In the genomic region with DNA sequence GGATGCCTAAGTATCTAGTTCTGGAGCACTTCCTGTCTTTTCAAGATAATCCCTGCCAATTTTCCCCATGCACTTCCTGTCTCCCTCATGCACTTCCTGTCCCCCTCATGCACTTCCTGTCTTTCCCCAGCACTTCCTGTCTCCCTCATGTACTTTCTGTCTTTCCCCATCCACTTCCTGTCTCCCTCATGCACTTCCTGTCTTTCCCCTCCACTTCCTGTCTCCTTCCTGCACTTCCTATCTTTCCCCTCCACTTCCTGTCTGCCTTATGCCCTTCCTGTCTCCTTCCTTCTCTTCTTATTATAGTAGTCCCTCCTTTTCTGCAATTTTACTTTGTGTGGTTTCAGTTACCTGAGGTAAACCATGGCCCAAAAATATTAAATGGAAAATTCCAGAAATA, we compare ENCODE assay signal across 12 cellular contexts. TPM values are rescaled to one million over a fixed set of nuclear protein-coding genes. Genes with fewer than 3 reads are reported as not detected.
DNase-seq lines count a peak whose midpoint lies in the region; ATAC-seq and TF ChIP-seq lines count a peak whose summit lies in the region.
"Had no signal": no experiment of that assay in that cellular context is flagged by ENCODE, and none has a peak within 500 bp of the region (broad histone marks: within the 10 kb centered on the region; RNA-seq: fewer than 3 reads in every experiment).

No MANE protein-coding gene starts in this region.

- H3K36me3 Mint-ChIP-seq in activated CD4-positive, alpha-beta T cell treated with anti-CD3 and anti-CD28 coated beads for 36 hours (ENCODE audit: low read depth) = peaks cover 4% of the 10 kb centered on the region
- H3K36me3 Mint-ChIP-seq in natural killer cell = no peaks in the 10 kb centered on the region

- no peak overlapping the region for H3K4me3 Mint-ChIP-seq in activated CD4-positive, alpha-beta T cell treated with anti-CD3 and anti-CD28 coated beads for 36 hours
- H3K4me3 Mint-ChIP-seq in natural killer cell = no peak overlapping the region

- CTCF ChIA-PET in activated CD4-positive, alpha-beta T cell treated with anti-CD3 and anti-CD28 coated beads for 36 hours (lab: Charles Lee) = interaction anchor here (2.0 kb wide), 1 partner anchor 10 kb away, joined by 4 read pairs; no protein-coding TSS in a partner anchor

- peaks cover 11% of the 10 kb centered on the region for H3K9me3 Mint-ChIP-seq in activated CD4-positive, alpha-beta T cell treated with anti-CD3 and anti-CD28 coated beads for 36 hours (ENCODE audit: low read depth)
- peaks cover 5 to 6% of the 10 kb centered on the region in 2 donors for H3K9me3 Mint-ChIP-seq in natural killer cell

- TF ChIP-seq POLR2A in adrenal gland (IDR thresholded peaks at IDR 0.05) = no peak

- intact Hi-C loops in activated CD4-positive, alpha-beta T cell treated with anti-CD3 and anti-CD28 coated beads for 36 hours (cut with DNase I, micrococcal nuclease) = no loop called here
- intact Hi-C loops in natural killer cell (cut with micrococcal nuclease) (loop anchor here (10.0 kb wide), 1 partner anchor 497 kb away; no protein-coding TSS in a partner anchor), adrenal gland (cut with DNase I) (no loop called here)

- peak overlapping the region; percentile 98 for H3K27ac ChIP-seq in SK-N-MC
- no peak overlapping the region for H3K27ac ChIP-seq in adrenal gland
- H3K27ac ChIP-seq: skin epidermis had no signal

- H3K27me3 ChIP-seq in adrenal gland = peaks cover 6% of the 10 kb centered on the region

- TF ChIP-seq CTCF in natural killer cell (IDR thresholded peaks at IDR 0.05) (no peak), adrenal gland (IDR thresholded peaks at IDR 0.05) (no peak)

- H3K4me1 ChIP-seq in adrenal gland (replicated peaks in 1 of 2) = peaks cover 0 to 4% of the 10 kb centered on the region in 2 donors

- H3K27ac Mint-ChIP-seq in activated CD4-positive, alpha-beta T cell treated with anti-CD3 and anti-CD28 coated beads for 36 hours = peak overlapping the region; percentile 82
- peak overlapping the region; percentile 77 for H3K27ac Mint-ChIP-seq in natural killer cell

- ATAC-seq in activated CD4-positive, alpha-beta T cell treated with anti-CD3 and anti-CD28 coated beads for 36 hours = no peak
- ATAC-seq in natural killer cell = no peak
- ATAC-seq: Panc1 had no signal

- H3K4me3 ChIP-seq in SK-N-MC (peak overlapping the region; percentile 49; the same call in 1 of the 2 replicates), adrenal gland (no peak overlapping the region)
- H3K4me3 ChIP-seq: skin epidermis had no signal

- no peak for DNase-seq in activated CD4-positive, alpha-beta T cell treated with anti-CD3 and anti-CD28 coated beads for 36 hours
- DNase-seq in activated CD4-positive, alpha-beta T cell treated with anti-CD3 and anti-CD28 coated beads, Interleukin-2, amount 50 U/mL, for 4 hours = no peak
- DNase-seq in H4 (ENCODE audit: low spot score) = peak; percentile 67
- peak; percentile 94 for DNase-seq in SK-N-MC (ENCODE audit: low read depth, low spot score)
- DNase-seq in natural killer cell = no peak
- DNase-seq in adrenal gland = no peak
- no peak for DNase-seq in NCI-H2081 treated with DMSO at 0.1 percent for 48 hours (lab: John Stamatoyannopoulos, UW)
- no peak for DNase-seq in activated CD8-positive, alpha-beta memory T cell treated with anti-CD3 and anti-CD28 coated beads, Interleukin-2, amount 50 U/mL, for 4 hours
- DNase-seq: aorta, NCI-H146 had no signal

- peaks cover 9% of the 10 kb centered on the region for H3K27me3 Mint-ChIP-seq in activated CD4-positive, alpha-beta T cell treated with anti-CD3 and anti-CD28 coated beads for 36 hours
- H3K27me3 Mint-ChIP-seq in natural killer cell (ENCODE audit: low read depth in 2 of 2) = peaks cover 12 to 26% of the 10 kb centered on the region in 2 donors

- POLR2A ChIA-PET in activated CD4-positive, alpha-beta T cell treated with anti-CD3 and anti-CD28 coated beads for 36 hours (lab: Charles Lee) = interaction anchor here (0.6 kb wide), 1 partner anchor 116 kb away, joined by 3 read pairs; no protein-coding TSS in a partner anchor

- H3K36me3 ChIP-seq in SK-N-MC (ENCODE audit: insufficient read depth, low read length) (peaks cover 11% of the 10 kb centered on the region), adrenal gland (replicated peaks in 1 of 2) (no peaks in the 10 kb centered on the region)

- peaks cover 20% of the 10 kb centered on the region for H3K4me1 Mint-ChIP-seq in activated CD4-positive, alpha-beta T cell treated with anti-CD3 and anti-CD28 coated beads for 36 hours
- H3K4me1 Mint-ChIP-seq in natural killer cell = peaks cover 17 to 31% of the 10 kb centered on the region in 2 donors

- H3K9me3 ChIP-seq in SK-N-MC (ENCODE audit: low read depth, low read length) = no peaks in the 10 kb centered on the region; the same call in 1 of the 2 replicates
- no peaks in the 10 kb centered on the region for H3K9me3 ChIP-seq in adrenal gland (replicated peaks in 1 of 3)

- H3K9ac ChIP-seq in SK-N-MC (ENCODE audit: insufficient read length) = no peak overlapping the region

RNA-seq across cellular contexts. Expression of a gene that starts 3.0 kb away (rescaled TPM):
- under 1 TPM; 0.47 to 0.50 TPM for total RNA-seq in activated CD4-positive, alpha-beta T cell treated with anti-CD3 and anti-CD28 coated beads for 36 hours
- 300 and 334 TPM in 2 replicates for total RNA-seq in H4 (2014; rRNA removed; shearing (Covaris generic))
- total RNA-seq in natural killer cell = under 1 TPM in 1 of 3 donors, not detected in 2; 0.94 TPM
- 10 to 100 TPM in 1 of 8 donors, under 1 TPM in 4, not detected in 3; 0.36 to 11.1 (median 0.84) TPM for total RNA-seq in adrenal gland
- polyA plus RNA-seq in adrenal gland = 1 to 10 TPM in 1 of 3 donors, under 1 TPM in 1, not detected in 1; 0.48 to 2.5 TPM

RNA-seq across cellular contexts. Expression of a gene that starts 5.5 kb away (rescaled TPM):
- under 1 TPM in 1 of 2 experiments, not detected in 1; 0.32 TPM for total RNA-seq in activated CD4-positive, alpha-beta T cell treated with anti-CD3 and anti-CD28 coated beads for 36 hours
- not detected in 2 replicates for total RNA-seq in H4 (2014; rRNA removed; shearing (Covaris generic))
- total RNA-seq in natural killer cell (under 1 TPM in 1 of 3 donors, not detected in 2; 0.94 TPM), adrenal gland (10 to 100 TPM in 1 of 8 donors, 1 to 10 TPM in 1, not detected in 6; 9.7 to 20.5 TPM)
- polyA plus RNA-seq in adrenal gland = 10 to 100 TPM in 2 of 3 donors, under 1 TPM in 1; 0.51 to 25.3 (median 24.4) TPM
- total RNA-seq: aorta had no signal

RNA-seq across cellular contexts. Expression of a gene that starts 14.4 kb away (rescaled TPM):
- total RNA-seq in activated CD4-positive, alpha-beta T cell treated with anti-CD3 and anti-CD28 coated beads for 36 hours = under 1 TPM; 0.53 to 0.72 TPM
- total RNA-seq in H4 (2014; rRNA removed; shearing (Covaris generic)) = 7.0 and 10.1 TPM in 2 replicates
- total RNA-seq in natural killer cell (not detected), adrenal gland (1 to 10 TPM; 2.1 to 5.8 (median 3.6) TPM)
- polyA plus RNA-seq in adrenal gland = 1 to 10 TPM; 2.1 to 4.5 (median 3.9) TPM
- total RNA-seq: aorta had no signal

RNA-seq across cellular contexts. Expression of a gene that starts 28.1 kb away (rescaled TPM):
- under 1 TPM in 1 of 2 experiments, not detected in 1; 0.37 TPM for total RNA-seq in activated CD4-positive, alpha-beta T cell treated with anti-CD3 and anti-CD28 coated beads for 36 hours
- 0.62 TPM in 1 of 2 replicates, not detected in the other for total RNA-seq in H4 (2014; rRNA removed; shearing (Covaris generic))
- total RNA-seq in natural killer cell (1 to 10 TPM; 4.9 to 6.1 (median 5.3) TPM), adrenal gland (10 to 100 TPM in 2 of 8 donors, 1 to 10 TPM in 2, under 1 TPM in 1, not detected in 3; 0.07 to 12.1 (median 5.9) TPM)
- 10 to 100 TPM; 19.5 to 52.0 (median 22.1) TPM for polyA plus RNA-seq in adrenal gland
- total RNA-seq: aorta had no signal
- polyA plus RNA-seq: aorta had no signal

RNA-seq across cellular contexts. Expression of a gene that starts 34.6 kb away (rescaled TPM):
- 10 to 100 TPM; 66.1 to 69.8 TPM for total RNA-seq in activated CD4-positive, alpha-beta T cell treated with anti-CD3 and anti-CD28 coated beads for 36 hours
- 18.0 and 26.4 TPM in 2 replicates for total RNA-seq in H4 (2014; rRNA removed; shearing (Covaris generic))
- total RNA-seq in natural killer cell (100 to 1,000 TPM; 162 to 178 (median 174) TPM), adrenal gland (100 to 1,000 TPM in 1 of 8 donors, 10 to 100 TPM in 7; 52.3 to 113 (median 76.2) TPM)
- polyA plus RNA-seq in adrenal gland = 100 to 1,000 TPM in 2 of 3 donors, 10 to 100 TPM in 1; 22.1 to 251 (median 220) TPM

Comparison
In these comparisons a context has a peak if more than half of its experiments do, and no peak if none do; other contexts are left out.
1. DNase-seq: peak in H4 (single experiment) and SK-N-MC (single experiment); none in activated CD4-positive, alpha-beta T cell treated with anti-CD3 and anti-CD28 coated beads for 36 hours (single experiment), activated CD4-positive, alpha-beta T cell treated with anti-CD3 and anti-CD28 coated beads, Interleukin-2, amount 50 U/mL, for 4 hours (0 of 2), natural killer cell (single experiment), adrenal gland (0 of 7), NCI-H2081 treated with DMSO at 0.1 percent for 48 hours (single experiment) and activated CD8-positive, alpha-beta memory T cell treated with anti-CD3 and anti-CD28 coated beads, Interleukin-2, amount 50 U/mL, for 4 hours (single experiment).
2. RNA of a gene that starts 3.0 kb away (total RNA-seq): 300 to 334 TPM in H4; 0.47 to 0.50 TPM in activated CD4-positive, alpha-beta T cell treated with anti-CD3 and anti-CD28 coated beads for 36 hours, 0.36 to 11.1 TPM in adrenal gland and 0.94 TPM in natural killer cell; every median in the first group is over 10 times any median in the second.